9 cellular contexts compared by ENCODE assay signal in the genomic region with DNA sequence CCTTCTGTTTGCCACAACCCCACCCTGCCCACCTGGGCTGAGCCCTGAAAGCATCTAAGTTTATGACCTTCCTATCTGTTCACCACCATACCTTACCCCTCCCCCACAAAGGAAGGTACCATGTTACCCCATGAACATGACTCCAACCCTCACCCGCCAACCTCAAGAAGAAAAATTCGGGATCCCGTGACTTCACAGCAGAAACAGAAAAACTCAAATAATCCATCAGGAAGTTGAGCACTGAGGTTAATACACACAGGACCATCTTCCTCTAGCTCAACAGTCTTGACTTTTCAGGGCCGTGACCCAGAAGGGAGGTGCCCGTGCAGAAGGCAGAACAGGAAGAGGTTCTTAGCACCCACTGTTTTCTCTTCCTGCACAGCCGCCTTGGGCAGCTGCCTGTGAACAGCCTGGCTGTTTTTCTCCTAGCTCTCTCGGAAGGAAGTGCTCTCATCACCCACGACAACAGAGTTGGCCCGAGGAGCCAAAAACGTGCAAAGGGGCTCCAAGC.
DNase-seq lines count a peak whose midpoint lies in the region; ATAC-seq lines count a peak whose summit lies in the region.
"Had no signal": no experiment of that assay in that cellular context is flagged by ENCODE, and none has a peak within 500 bp of the region (broad histone marks: within the 10 kb centered on the region; RNA-seq: fewer than 3 reads in every experiment).

No MANE protein-coding gene starts in this region.

- no peaks in the 10 kb centered on the region for H3K27me3 ChIP-seq in HUES64 (ENCODE audit: insufficient read depth, low read length)

- H3K9ac ChIP-seq in HUES64 (ENCODE audit: low read depth, low read length) = no peak overlapping the region

- H3K27ac Mint-ChIP-seq in activated CD8-positive, alpha-beta T cell treated with anti-CD3 and anti-CD28 coated beads, Interleukin-2, amount 10 ng/mL, durations not matched to agents 7 days and 5 days = peak overlapping the region; percentile 99

- H3K4me1 Mint-ChIP-seq in activated CD8-positive, alpha-beta T cell treated with anti-CD3 and anti-CD28 coated beads, Interleukin-2, amount 10 ng/mL, durations not matched to agents 7 days and 5 days (ENCODE audit: low read depth) = peaks cover 93% of the 10 kb centered on the region

- peak overlapping the region; percentile 34; the same call in 1 of the 2 replicates for H3K27ac ChIP-seq in HUES64 (ENCODE audit: low read depth, low read length)
- H3K27ac ChIP-seq: epithelial cell of prostate had no signal

- CTCF ChIA-PET in activated CD8-positive, alpha-beta T cell treated with anti-CD3 and anti-CD28 coated beads, Interleukin-2, amount 10 ng/mL, durations not matched to agents 7 days and 5 days (lab: Charles Lee) = interaction anchor here (0.8 to 13.3 kb wide), 10 partner anchors 10 to 157 kb away, joined by 3 to 142 read pairs (median 6); no protein-coding TSS in a partner anchor

- no peaks in the 10 kb centered on the region for H3K27me3 Mint-ChIP-seq in activated CD8-positive, alpha-beta T cell treated with anti-CD3 and anti-CD28 coated beads, Interleukin-2, amount 10 ng/mL, durations not matched to agents 7 days and 5 days (ENCODE audit: low read depth)

- peak overlapping the region; percentile 80 for H3K4me3 Mint-ChIP-seq in activated CD8-positive, alpha-beta T cell treated with anti-CD3 and anti-CD28 coated beads, Interleukin-2, amount 10 ng/mL, durations not matched to agents 7 days and 5 days

- POLR2A ChIA-PET in activated CD8-positive, alpha-beta T cell treated with anti-CD3 and anti-CD28 coated beads, Interleukin-2, amount 10 ng/mL, durations not matched to agents 7 days and 5 days (lab: Charles Lee) = interaction anchor here (0.5 to 3.4 kb wide), 15 partner anchors 10 to 311 kb away, joined by 3 to 49 read pairs (median 7); no protein-coding TSS in a partner anchor

- H3K36me3 Mint-ChIP-seq in activated CD8-positive, alpha-beta T cell treated with anti-CD3 and anti-CD28 coated beads, Interleukin-2, amount 10 ng/mL, durations not matched to agents 7 days and 5 days (ENCODE audit: low read depth) = peaks cover 69% of the 10 kb centered on the region

- no peaks in the 10 kb centered on the region for H3K9me3 ChIP-seq in HUES64 (ENCODE audit: insufficient read depth, low read depth, low read length)

- peaks cover 49% of the 10 kb centered on the region for H3K4me1 ChIP-seq in HUES64 (ENCODE audit: insufficient read depth, low read length)

- peak; percentile 88 for DNase-seq in activated CD8-positive, alpha-beta T cell treated with anti-CD3 and anti-CD28 coated beads, Interleukin-2, amount 10 ng/mL, durations not matched to agents 7 days and 5 days
- DNase-seq in globus pallidus (ENCODE audit: low spot score) = peak; percentile 65
- peak; percentile 66 for DNase-seq in stimulated activated CD4-positive, alpha-beta T cell treated with anti-CD3 and anti-CD28 coated beads, Interleukin-15, amount 100 ng/mL, for 24 hours
- DNase-seq in retina = no peak
- no peak for DNase-seq in OCI-M1 (lab: John Stamatoyannopoulos, UW)
- no peak for DNase-seq in NCI-H526 treated with DMSO at 0.1 percent for 48 hours (lab: John Stamatoyannopoulos, UW)

- no peaks in the 10 kb centered on the region for H3K36me3 ChIP-seq in HUES64 (ENCODE audit: insufficient read depth, low read length)

- peaks cover 5% of the 10 kb centered on the region for H3K9me3 Mint-ChIP-seq in activated CD8-positive, alpha-beta T cell treated with anti-CD3 and anti-CD28 coated beads, Interleukin-2, amount 10 ng/mL, durations not matched to agents 7 days and 5 days (ENCODE audit: insufficient read depth)

- no peak overlapping the region for H3K4me3 ChIP-seq in HUES64 (ENCODE audit: low read length)

- 83% methylated on average over 10 of the region's 10 CpGs for WGBS in HUES64

- peak; percentile 93 for ATAC-seq in GM18498 (IDR thresholded peaks at IDR 0.05; ENCODE audit: unreplicated experiment)
- peak; percentile 85 for ATAC-seq in activated CD8-positive, alpha-beta T cell treated with anti-CD3 and anti-CD28 coated beads, Interleukin-2, amount 10 ng/mL, durations not matched to agents 7 days and 5 days

Comparison
In these comparisons a context has a peak if more than half of its experiments do, and no peak if none do; other contexts are left out.
1. DNase-seq: peak in activated CD8-positive, alpha-beta T cell treated with anti-CD3 and anti-CD28 coated beads, Interleukin-2, amount 10 ng/mL, durations not matched to agents 7 days and 5 days (single experiment), globus pallidus (single experiment) and stimulated activated CD4-positive, alpha-beta T cell treated with anti-CD3 and anti-CD28 coated beads, Interleukin-15, amount 100 ng/mL, for 24 hours (single experiment); none in retina (single experiment), OCI-M1 (single experiment) and NCI-H526 treated with DMSO at 0.1 percent for 48 hours (single experiment).